2 cellular contexts compared by ENCODE assay signal in genomic region chr14:74134484-74134883, GRCh38.
TF ChIP-seq lines count a peak whose summit lies in the region.

No MANE protein-coding gene starts in this region.

TF ChIP-seq in HEK293, 187 proteins besides CTCF, POLR2A, EP300 and RAD21:
- TF ChIP-seq ZNF555 (tag by site-specific recombination; conservative IDR thresholded peaks at IDR 0.05) = no peak
- TF ChIP-seq, protein P1, sequence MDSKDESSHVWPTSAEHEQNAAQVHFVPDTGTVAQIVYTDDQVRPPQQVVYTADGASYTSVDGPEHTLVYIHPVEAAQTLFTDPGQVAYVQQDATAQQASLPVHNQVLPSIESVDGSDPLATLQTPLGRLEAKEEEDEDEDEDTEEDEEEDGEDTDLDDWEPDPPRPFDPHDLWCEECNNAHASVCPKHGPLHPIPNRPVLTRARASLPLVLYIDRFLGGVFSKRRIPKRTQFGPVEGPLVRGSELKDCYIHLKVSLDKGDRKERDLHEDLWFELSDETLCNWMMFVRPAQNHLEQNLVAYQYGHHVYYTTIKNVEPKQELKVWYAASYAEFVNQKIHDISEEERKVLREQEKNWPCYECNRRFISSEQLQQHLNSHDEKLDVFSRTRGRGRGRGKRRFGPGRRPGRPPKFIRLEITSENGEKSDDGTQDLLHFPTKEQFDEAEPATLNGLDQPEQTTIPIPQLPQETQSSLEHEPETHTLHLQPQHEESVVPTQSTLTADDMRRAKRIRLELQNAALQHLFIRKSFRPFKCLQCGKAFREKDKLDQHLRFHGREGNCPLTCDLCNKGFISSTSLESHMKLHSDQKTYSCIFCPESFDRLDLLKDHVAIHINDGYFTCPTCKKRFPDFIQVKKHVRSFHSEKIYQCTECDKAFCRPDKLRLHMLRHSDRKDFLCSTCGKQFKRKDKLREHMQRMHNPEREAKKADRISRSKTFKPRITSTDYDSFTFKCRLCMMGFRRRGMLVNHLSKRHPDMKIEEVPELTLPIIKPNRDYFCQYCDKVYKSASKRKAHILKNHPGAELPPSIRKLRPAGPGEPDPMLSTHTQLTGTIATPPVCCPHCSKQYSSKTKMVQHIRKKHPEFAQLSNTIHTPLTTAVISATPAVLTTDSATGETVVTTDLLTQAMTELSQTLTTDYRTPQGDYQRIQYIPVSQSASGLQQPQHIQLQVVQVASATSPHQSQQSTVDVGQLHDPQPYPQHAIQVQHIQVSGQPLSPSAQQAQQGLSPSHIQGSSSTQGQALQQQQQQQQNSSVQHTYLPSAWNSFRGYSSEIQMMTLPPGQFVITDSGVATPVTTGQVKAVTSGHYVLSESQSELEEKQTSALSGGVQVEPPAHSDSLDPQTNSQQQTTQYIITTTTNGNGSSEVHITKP (tag by site-specific recombination; IDR thresholded peaks at IDR 0.05) = no peak
- no peak for TF ChIP-seq ZNF19 (tag by site-specific recombination; IDR thresholded peaks at IDR 0.05; ENCODE audit: low read depth)
- no peak for TF ChIP-seq ZNF624 (tag by site-specific recombination; IDR thresholded peaks at IDR 0.05)
- no peak for TF ChIP-seq ZNF701 (tag by site-specific recombination; IDR thresholded peaks at IDR 0.05)
- TF ChIP-seq ZNF223 (tag by site-specific recombination; IDR thresholded peaks at IDR 0.05) = no peak
- TF ChIP-seq ZNF140 (tag by site-specific recombination; IDR thresholded peaks at IDR 0.05) = no peak
- TF ChIP-seq ZNF558 (tag by site-specific recombination; IDR thresholded peaks at IDR 0.05) = no peak
- no peak for TF ChIP-seq GLI4 (tag by site-specific recombination; IDR thresholded peaks at IDR 0.05)
- TF ChIP-seq HOXC10 (CRISPR knock-in tag; IDR thresholded peaks at IDR 0.05) = no peak
TF ChIP-seq in HEK293: peak in this region for 0.

TF ChIP-seq in GM12878, 131 proteins besides CTCF, POLR2A, EP300 and RAD21:
- no peak for TF ChIP-seq NFYA (IDR thresholded peaks at IDR 0.05; ENCODE audit: borderline replicate concordance, low read depth, low read length)
- TF ChIP-seq, protein P2, sequence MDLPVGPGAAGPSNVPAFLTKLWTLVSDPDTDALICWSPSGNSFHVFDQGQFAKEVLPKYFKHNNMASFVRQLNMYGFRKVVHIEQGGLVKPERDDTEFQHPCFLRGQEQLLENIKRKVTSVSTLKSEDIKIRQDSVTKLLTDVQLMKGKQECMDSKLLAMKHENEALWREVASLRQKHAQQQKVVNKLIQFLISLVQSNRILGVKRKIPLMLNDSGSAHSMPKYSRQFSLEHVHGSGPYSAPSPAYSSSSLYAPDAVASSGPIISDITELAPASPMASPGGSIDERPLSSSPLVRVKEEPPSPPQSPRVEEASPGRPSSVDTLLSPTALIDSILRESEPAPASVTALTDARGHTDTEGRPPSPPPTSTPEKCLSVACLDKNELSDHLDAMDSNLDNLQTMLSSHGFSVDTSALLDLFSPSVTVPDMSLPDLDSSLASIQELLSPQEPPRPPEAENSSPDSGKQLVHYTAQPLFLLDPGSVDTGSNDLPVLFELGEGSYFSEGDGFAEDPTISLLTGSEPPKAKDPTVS (IDR thresholded peaks at IDR 0.05; ENCODE audit: low read depth, low read length) = no peak
- no peak for TF ChIP-seq LARP7 (IDR thresholded peaks at IDR 0.05)
- TF ChIP-seq MEF2A (IDR thresholded peaks at IDR 0.05; ENCODE audit: insufficient read depth, low read depth, low read length) = no peak
- no peak for TF ChIP-seq CREM (IDR thresholded peaks at IDR 0.05; ENCODE audit: low read depth)
TF ChIP-seq in GM12878: peak in this region for 0.
